In the genomic region with DNA sequence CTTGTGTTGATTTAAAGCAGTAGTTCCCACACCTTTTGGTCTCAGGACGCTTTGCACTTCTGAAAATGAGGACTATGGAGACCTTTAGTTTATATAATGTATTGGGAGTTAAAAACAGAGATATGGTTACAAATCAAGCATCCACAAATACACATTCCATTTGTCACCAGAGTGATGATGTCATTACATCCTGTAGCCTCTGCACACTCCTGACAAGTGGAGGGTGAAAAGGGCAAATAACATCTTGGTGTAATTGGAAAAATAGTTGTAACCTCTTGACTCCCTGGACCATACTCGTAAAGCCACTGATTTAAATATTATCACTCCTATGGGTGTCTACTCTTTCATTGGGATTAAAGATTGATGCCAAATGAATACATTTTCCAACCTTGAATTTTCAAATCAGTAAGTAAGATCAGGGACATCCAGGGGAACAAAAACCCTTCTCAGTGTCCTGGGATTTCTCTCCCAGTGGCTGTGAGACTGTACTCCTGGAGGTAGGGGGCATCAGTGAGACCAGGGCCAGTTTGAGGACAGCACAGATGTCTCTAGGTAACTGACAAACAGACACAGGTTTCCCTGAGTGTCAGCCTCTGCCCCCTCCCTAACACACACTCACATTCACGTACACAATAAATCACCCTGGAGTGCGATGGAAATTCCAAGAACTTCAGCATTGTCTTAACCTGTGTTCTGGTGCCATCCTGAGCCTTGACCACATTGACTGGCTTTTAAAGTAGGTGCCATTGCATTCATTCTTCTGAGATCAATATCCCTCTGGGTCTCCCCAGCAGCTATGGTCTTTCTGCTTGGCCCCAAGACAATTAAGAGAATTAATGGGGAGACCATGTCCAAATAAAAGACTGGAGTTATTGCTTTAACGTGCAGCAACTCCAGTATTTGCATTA, we compare ENCODE assay signal across 1 cellular context.
TF ChIP-seq lines count a peak whose summit lies in the region.

No MANE protein-coding gene starts in this region.

TF ChIP-seq in HCT116, 20 proteins besides CTCF, POLR2A, EP300 and RAD21 (continued from another document):
- TF ChIP-seq, protein P1, sequence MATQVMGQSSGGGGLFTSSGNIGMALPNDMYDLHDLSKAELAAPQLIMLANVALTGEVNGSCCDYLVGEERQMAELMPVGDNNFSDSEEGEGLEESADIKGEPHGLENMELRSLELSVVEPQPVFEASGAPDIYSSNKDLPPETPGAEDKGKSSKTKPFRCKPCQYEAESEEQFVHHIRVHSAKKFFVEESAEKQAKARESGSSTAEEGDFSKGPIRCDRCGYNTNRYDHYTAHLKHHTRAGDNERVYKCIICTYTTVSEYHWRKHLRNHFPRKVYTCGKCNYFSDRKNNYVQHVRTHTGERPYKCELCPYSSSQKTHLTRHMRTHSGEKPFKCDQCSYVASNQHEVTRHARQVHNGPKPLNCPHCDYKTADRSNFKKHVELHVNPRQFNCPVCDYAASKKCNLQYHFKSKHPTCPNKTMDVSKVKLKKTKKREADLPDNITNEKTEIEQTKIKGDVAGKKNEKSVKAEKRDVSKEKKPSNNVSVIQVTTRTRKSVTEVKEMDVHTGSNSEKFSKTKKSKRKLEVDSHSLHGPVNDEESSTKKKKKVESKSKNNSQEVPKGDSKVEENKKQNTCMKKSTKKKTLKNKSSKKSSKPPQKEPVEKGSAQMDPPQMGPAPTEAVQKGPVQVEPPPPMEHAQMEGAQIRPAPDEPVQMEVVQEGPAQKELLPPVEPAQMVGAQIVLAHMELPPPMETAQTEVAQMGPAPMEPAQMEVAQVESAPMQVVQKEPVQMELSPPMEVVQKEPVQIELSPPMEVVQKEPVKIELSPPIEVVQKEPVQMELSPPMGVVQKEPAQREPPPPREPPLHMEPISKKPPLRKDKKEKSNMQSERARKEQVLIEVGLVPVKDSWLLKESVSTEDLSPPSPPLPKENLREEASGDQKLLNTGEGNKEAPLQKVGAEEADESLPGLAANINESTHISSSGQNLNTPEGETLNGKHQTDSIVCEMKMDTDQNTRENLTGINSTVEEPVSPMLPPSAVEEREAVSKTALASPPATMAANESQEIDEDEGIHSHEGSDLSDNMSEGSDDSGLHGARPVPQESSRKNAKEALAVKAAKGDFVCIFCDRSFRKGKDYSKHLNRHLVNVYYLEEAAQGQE (IDR thresholded peaks at IDR 0.05; ENCODE audit: low read depth) = no peak
- no peak for TF ChIP-seq CBX3 (IDR thresholded peaks at IDR 0.05; ENCODE audit: low read depth)
